ENCODE assay signal across 8 cellular contexts in the genomic region with DNA sequence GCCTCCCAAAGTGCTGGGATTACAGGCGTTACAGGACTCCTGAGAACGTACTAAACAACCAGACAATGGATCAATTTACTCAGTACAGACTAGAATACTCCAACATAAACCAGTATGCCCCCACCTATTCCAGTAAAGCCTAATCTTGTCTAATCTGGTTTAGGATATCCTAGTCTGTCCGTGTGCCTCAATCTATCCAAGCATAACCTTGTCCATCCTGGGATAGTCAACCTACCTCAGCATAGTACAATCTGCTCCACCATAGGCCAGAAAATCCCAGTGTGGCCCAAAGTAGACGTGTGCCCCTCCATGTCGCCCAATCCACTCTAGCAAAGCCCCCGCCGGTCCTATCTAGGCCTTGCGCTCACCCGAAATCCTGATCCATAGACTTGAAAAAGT. TPM values are rescaled to one million over a fixed set of nuclear protein-coding genes. Genes with fewer than 3 reads are reported as not detected.
DNase-seq lines count a peak whose midpoint lies in the region; ATAC-seq, FAIRE-seq and TF ChIP-seq lines count a peak whose summit lies in the region.

No MANE protein-coding gene starts in this region.

- peaks cover 8% of the 10 kb centered on the region for H3F3A ChIP-seq in PC-3 (ENCODE audit: low read length, unreplicated experiment)

- H3K4me3 ChIP-seq in PC-3 (ENCODE audit: low read length), result peak overlapping the region; percentile 89
- peak overlapping the region; percentile 72 for H3K4me3 ChIP-seq in epithelial cell of proximal tubule (ENCODE audit: low read depth, low read length)

- no peaks in the 10 kb centered on the region for H3K9me2 ChIP-seq in PC-3 (replicated peaks; ENCODE audit: low read length)

- peaks cover 65% of the 10 kb centered on the region for H3K79me2 ChIP-seq in PC-3 (ENCODE audit: low read length)

- CTCF ChIA-PET in PC-3 (lab: Charles Lee), result no interaction called here

- H3K9ac ChIP-seq in PC-3 (ENCODE audit: low read length), result peak overlapping the region; percentile 88

- peak overlapping the region; percentile 82 for H2AFZ ChIP-seq in PC-3 (ENCODE audit: low read length)

- TF ChIP-seq POLR2A in GM12892 (IDR thresholded peaks at IDR 0.05; ENCODE audit: low read depth, low read length), result no peak

- intact Hi-C loops in PC-3 (cut with micrococcal nuclease), result loop anchor here (2.0 kb wide), 1 partner anchor 13 kb away; no protein-coding TSS in a partner anchor

- peaks cover 13% of the 10 kb centered on the region; the same call in 1 of the 2 replicates for H3K36me3 ChIP-seq in PC-3 (ENCODE audit: low read depth, low read length)

- no peaks in the 10 kb centered on the region for H3K9me3 ChIP-seq in PC-3 (ENCODE audit: low read length)

- H3K27me3 ChIP-seq in PC-3 (ENCODE audit: low read length), result no peaks in the 10 kb centered on the region

- H3K4me1 ChIP-seq in PC-3 (ENCODE audit: insufficient read depth, low read length), result peaks cover 33% of the 10 kb centered on the region

- TF ChIP-seq CTCF in PC-3 (conservative IDR thresholded peaks at IDR 0.05; ENCODE audit: low read depth, low read length) (no peak), epithelial cell of proximal tubule (conservative IDR thresholded peaks at IDR 0.05; ENCODE audit: low read depth, low read length) (no peak), omental fat pad (IDR thresholded peaks at IDR 0.05) (no peak)

- peak; percentile 77 for FAIRE-seq in GM12892 (lab: Jason Lieb, UNC)

- H3K4me2 ChIP-seq in PC-3 (ENCODE audit: low read length), result peak overlapping the region; percentile 83

- ATAC-seq in PC-3 (peak; percentile 5; the same call in 1 of the 2 replicates), omental fat pad (ENCODE audit: low FRiP score) (peak; percentile 1)

- H4K20me1 ChIP-seq in PC-3 (ENCODE audit: low read length), result peaks cover 8% of the 10 kb centered on the region; the same call in 1 of the 2 replicates

- POLR2A ChIA-PET in PC-3 (lab: Charles Lee; ENCODE audit: unreplicated experiment), result no interaction called here

- BruUV-seq in PC-3 (replicated peaks; lab: Mats Ljungman, UMichigan), result TSS peak; percentile 28

- DNase-seq in GM12892 (ENCODE audit: insufficient read length) (no peak), PC-3 (no peak), epithelial cell of proximal tubule (ENCODE audit: low read depth) (no peak), omental fat pad (ENCODE audit: low spot score) (no peak), AG20443 (ENCODE audit: low spot score) (no peak), NCI-H446 (lab: John Stamatoyannopoulos, UW) (no peak), GM19240 (ENCODE audit: insufficient read length, low spot score) (no peak)
- no peak for DNase-seq in stimulated activated CD8-positive, alpha-beta memory T cell treated with anti-CD3 and anti-CD28 coated beads, Interleukin-4, amount 100 ng/mL, for 48 hours

- H3K27ac ChIP-seq in PC-3 (ENCODE audit: low read length), result peak overlapping the region; percentile 64

RNA-seq across cellular contexts. Expression of gene DVL2, which starts 0.6 kb away (rescaled TPM):
- 29.3 TPM for polyA plus RNA-seq in GM12892 (2012; ENCODE audit: missing spikeins)
- 36.9 and 65.7 TPM in 2 replicates for total RNA-seq in PC-3 (2014; rRNA removed)
- total RNA-seq in epithelial cell of proximal tubule, result 46.5 and 68.0 TPM in 2 replicates
- total RNA-seq in omental fat pad, result 10 to 100 TPM; 22.7 to 41.6 (median 23.6) TPM

RNA-seq across cellular contexts. Expression of gene PHF23, which starts 5.6 kb away (rescaled TPM):
- 20.0 TPM for polyA plus RNA-seq in GM12892 (2012; ENCODE audit: missing spikeins)
- total RNA-seq in PC-3 (2014; rRNA removed), result 20.8 and 32.7 TPM in 2 replicates
- total RNA-seq in epithelial cell of proximal tubule, result 27.1 and 42.8 TPM in 2 replicates
- total RNA-seq in omental fat pad, result 10 to 100 TPM; 22.1 to 43.8 (median 28.9) TPM

RNA-seq across cellular contexts. Expression of gene GABARAP, which starts 8.5 kb away (rescaled TPM):
- polyA plus RNA-seq in GM12892 (2012; ENCODE audit: missing spikeins), result 238 TPM
- 88.2 and 103 TPM in 2 replicates for total RNA-seq in PC-3 (2014; rRNA removed)
- total RNA-seq in epithelial cell of proximal tubule, result 298 and 570 TPM in 2 replicates
- 100 to 1,000 TPM; 316 to 526 (median 376) TPM for total RNA-seq in omental fat pad

RNA-seq across cellular contexts. Expression of gene ACADVL, which starts 14.0 kb away (rescaled TPM):
- polyA plus RNA-seq in GM12892 (2012; ENCODE audit: missing spikeins), result 223 TPM
- total RNA-seq in PC-3 (2014; rRNA removed) (558 and 646 TPM in 2 replicates), epithelial cell of proximal tubule (320 and 573 TPM in 2 replicates), omental fat pad (100 to 1,000 TPM; 677 to 996 (median 722) TPM)

RNA-seq across cellular contexts. Expression of gene DLG4, which starts 14.1 kb away (rescaled TPM):
- polyA plus RNA-seq in GM12892 (2012; ENCODE audit: missing spikeins), result 2.1 TPM
- total RNA-seq in PC-3 (2014; rRNA removed) (6.5 and 12.8 TPM in 2 replicates), epithelial cell of proximal tubule (2.6 and 7.8 TPM in 2 replicates), omental fat pad (10 to 100 TPM in 3 of 4 donors, 1 to 10 TPM in 1; 8.7 to 12.5 (median 11.6) TPM)
